In genomic region chr5:142334548-142334947, GRCh38 we compare ENCODE assay signal across 2 cellular contexts.
TF ChIP-seq lines count a peak whose summit lies in the region.

No MANE protein-coding gene starts in this region.

TF ChIP-seq in IMR-90, 13 proteins besides CTCF, POLR2A, EP300 and RAD21:
- TF ChIP-seq BHLHE40 (IDR thresholded peaks at IDR 0.05; ENCODE audit: low read depth, low read length) (no peak), ELK1 (IDR thresholded peaks at IDR 0.05; ENCODE audit: borderline replicate concordance, low read depth, low read length) (no peak), NFE2L2 (IDR thresholded peaks at IDR 0.05; ENCODE audit: low read depth, low read length) (no peak), MAZ (IDR thresholded peaks at IDR 0.05; ENCODE audit: borderline replicate concordance, low read depth, low read length) (no peak), FOS (IDR thresholded peaks at IDR 0.05; ENCODE audit: low read depth, low read length) (no peak), USF2 (IDR thresholded peaks at IDR 0.05; ENCODE audit: low read depth, low read length) (no peak), CEBPB (IDR thresholded peaks at IDR 0.05; ENCODE audit: low read depth, low read length) (no peak), MAFK (IDR thresholded peaks at IDR 0.05; ENCODE audit: low read depth, low read length) (no peak)

TF ChIP-seq in K562, 482 proteins besides CTCF, POLR2A, EP300 and RAD21:
- TF ChIP-seq NFE2 (IDR thresholded peaks at IDR 0.05; ENCODE audit: low read depth) (peak; percentile 42), SOX6 (IDR thresholded peaks at IDR 0.05) (no peak), ZNF316 (IDR thresholded peaks at IDR 0.05) (0 out of 2 replicates have a peak, but pooled peaks have one; percentile 2)
